1 cellular context compared by ENCODE assay signal in the genomic region with DNA sequence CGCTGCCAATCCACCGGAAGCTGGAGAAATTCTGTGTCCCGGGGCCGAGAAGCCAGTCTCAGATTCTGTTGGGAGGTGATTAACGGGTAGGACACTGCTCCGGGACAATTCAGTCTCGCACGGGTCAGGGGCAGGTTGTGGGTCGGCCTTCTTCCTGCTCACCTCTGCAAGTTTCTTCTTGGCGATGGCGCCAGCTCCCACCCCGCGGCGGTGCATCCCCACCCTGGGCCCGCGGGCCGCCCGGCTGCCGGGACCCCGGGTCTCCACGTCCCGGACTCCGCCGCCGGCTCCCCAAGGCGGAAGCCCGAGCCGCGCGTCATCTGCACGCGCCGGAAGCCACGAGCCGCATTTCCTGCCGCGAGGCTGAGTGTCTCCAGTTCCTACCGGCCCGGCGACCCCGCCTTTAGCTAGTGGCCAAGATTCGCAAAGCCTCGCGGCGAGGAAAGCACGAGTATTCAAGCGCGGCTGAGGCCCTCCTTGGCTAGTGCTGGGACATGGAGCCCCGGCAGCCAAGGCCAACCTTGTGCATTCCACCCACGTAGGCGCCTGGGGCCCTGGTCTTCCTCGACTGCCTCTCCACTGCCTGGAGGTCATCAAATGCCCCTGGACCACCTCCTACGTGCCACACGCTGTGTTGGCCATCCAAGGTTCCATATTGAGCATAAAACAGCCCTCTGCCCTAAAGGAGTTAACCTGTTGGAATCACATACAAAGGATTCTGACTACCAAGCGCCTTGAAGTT.
A peak's percentile ranks its signal among the peaks of the same experiment; 100 is the strongest.
TF ChIP-seq lines count a peak whose summit lies in the region.

A gene with protein sequence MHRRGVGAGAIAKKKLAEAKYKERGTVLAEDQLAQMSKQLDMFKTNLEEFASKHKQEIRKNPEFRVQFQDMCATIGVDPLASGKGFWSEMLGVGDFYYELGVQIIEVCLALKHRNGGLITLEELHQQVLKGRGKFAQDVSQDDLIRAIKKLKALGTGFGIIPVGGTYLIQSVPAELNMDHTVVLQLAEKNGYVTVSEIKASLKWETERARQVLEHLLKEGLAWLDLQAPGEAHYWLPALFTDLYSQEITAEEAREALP (minus strand): TSS at position 324 of the 742 bp plus-strand sequence. CDS start 108 bp downstream, at position 216.

TF ChIP-seq in neural cell, 6 proteins besides CTCF, POLR2A, EP300 and RAD21:
- TF ChIP-seq POLR2AphosphoS5 (IDR thresholded peaks at IDR 0.05) = peak; percentile 95
- TF ChIP-seq MXI1 (conservative IDR thresholded peaks at IDR 0.05; ENCODE audit: poor library complexity, severe bottlenecking) = peak; percentile 90
- peak; percentile 50 for TF ChIP-seq SMC3 (conservative IDR thresholded peaks at IDR 0.05; ENCODE audit: poor library complexity)
- TF ChIP-seq TAF1 (IDR thresholded peaks at IDR 0.05; ENCODE audit: low read depth) = peak; percentile 85
- TF ChIP-seq, protein P1, sequence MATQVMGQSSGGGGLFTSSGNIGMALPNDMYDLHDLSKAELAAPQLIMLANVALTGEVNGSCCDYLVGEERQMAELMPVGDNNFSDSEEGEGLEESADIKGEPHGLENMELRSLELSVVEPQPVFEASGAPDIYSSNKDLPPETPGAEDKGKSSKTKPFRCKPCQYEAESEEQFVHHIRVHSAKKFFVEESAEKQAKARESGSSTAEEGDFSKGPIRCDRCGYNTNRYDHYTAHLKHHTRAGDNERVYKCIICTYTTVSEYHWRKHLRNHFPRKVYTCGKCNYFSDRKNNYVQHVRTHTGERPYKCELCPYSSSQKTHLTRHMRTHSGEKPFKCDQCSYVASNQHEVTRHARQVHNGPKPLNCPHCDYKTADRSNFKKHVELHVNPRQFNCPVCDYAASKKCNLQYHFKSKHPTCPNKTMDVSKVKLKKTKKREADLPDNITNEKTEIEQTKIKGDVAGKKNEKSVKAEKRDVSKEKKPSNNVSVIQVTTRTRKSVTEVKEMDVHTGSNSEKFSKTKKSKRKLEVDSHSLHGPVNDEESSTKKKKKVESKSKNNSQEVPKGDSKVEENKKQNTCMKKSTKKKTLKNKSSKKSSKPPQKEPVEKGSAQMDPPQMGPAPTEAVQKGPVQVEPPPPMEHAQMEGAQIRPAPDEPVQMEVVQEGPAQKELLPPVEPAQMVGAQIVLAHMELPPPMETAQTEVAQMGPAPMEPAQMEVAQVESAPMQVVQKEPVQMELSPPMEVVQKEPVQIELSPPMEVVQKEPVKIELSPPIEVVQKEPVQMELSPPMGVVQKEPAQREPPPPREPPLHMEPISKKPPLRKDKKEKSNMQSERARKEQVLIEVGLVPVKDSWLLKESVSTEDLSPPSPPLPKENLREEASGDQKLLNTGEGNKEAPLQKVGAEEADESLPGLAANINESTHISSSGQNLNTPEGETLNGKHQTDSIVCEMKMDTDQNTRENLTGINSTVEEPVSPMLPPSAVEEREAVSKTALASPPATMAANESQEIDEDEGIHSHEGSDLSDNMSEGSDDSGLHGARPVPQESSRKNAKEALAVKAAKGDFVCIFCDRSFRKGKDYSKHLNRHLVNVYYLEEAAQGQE (IDR thresholded peaks at IDR 0.05; ENCODE audit: borderline replicate concordance) = peak; percentile 86
- no peak for TF ChIP-seq EZH2 (IDR thresholded peaks at IDR 0.05; ENCODE audit: borderline replicate concordance, insufficient read depth, low read length, poor library complexity, severe bottlenecking)
